ENCODE assay signal across 8 cellular contexts in the genomic region with DNA sequence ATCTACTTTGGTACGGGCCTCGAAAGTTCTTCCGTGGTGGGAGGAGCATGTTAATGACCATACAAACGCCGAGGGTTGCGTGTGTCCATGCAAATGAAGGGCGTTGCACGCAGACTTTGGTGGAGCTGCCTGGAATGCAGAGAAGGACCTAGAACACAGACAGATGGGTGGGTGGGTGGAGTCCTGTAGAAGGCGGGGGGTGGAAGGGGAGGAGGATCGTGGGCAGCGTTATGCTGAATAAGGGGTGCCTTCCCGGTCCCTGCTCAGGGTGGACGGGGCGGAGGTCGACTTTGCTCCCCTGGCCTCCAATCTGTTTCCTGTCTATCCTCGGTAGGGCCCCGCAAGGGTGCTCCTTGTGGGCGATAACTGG. TPM values are rescaled to one million over a fixed set of nuclear protein-coding genes. Genes with fewer than 3 reads are reported as not detected.
DNase-seq lines count a peak whose midpoint lies in the region; ATAC-seq and TF ChIP-seq lines count a peak whose summit lies in the region.

No MANE protein-coding gene starts in this region.

- BruUV-seq in IMR-90 (replicated peaks; lab: Mats Ljungman, UMichigan), result no TSS peak

- no peak overlapping the region for H3K4ac ChIP-seq in IMR-90 (ENCODE audit: low read depth, low read length)

- TF ChIP-seq POLR2A in IMR-90 (IDR thresholded peaks at IDR 0.05; ENCODE audit: low read depth, low read length), result no peak

- no peak overlapping the region for H3K23ac ChIP-seq in IMR-90 (ENCODE audit: low read depth, low read length)

- no peak for TF ChIP-seq CTCF in IMR-90 (conservative IDR thresholded peaks at IDR 0.05; ENCODE audit: low read depth, low read length)

- WGBS in IMR-90 (ENCODE audit: extremely low coverage in 2 of 2, insufficient read length in 1 of 2), 2 experiments, result 22% methylated on average over 6 of the region's 18 CpGs; no CpG with 5 or more reads in 1 of the 2 experiments

- H2AK5ac ChIP-seq in IMR-90 (ENCODE audit: low read depth, low read length), result no peak overlapping the region

- in situ Hi-C loops in IMR-90 (cut with MboI; ENCODE audit: low sequenced_read_pairs), result no loop called here

- peaks cover 13% of the 10 kb centered on the region for H3K36me3 Mint-ChIP-seq in activated CD8-positive, alpha-beta T cell treated with anti-CD3 and anti-CD28 coated beads, Interleukin-2, amount 10 ng/mL, durations not matched to agents 7 days and 5 days (ENCODE audit: low read depth)

- CTCF ChIA-PET in IMR-90 (lab: Yijun Ruan, JAX), result no interaction called here
- CTCF ChIA-PET in activated CD8-positive, alpha-beta T cell treated with anti-CD3 and anti-CD28 coated beads, Interleukin-2, amount 10 ng/mL, durations not matched to agents 7 days and 5 days (lab: Charles Lee), result interaction anchor here (2.4 kb wide), 2 partner anchors 13 to 61 kb away, joined by 13 to 16 read pairs; partner anchors contain the start of gene PKMYT1

- H3K27ac ChIP-seq in IMR-90 (ENCODE audit: insufficient read depth, low read length) (no peak overlapping the region), mucosa of rectum (ENCODE audit: low read depth in 2 of 2, low read length in 2 of 2) (peak overlapping the region; percentile 59 to 68)

- H3K36me3 ChIP-seq in IMR-90 (ENCODE audit: control insufficient read depth, insufficient read depth, low read length) (peaks cover 2% of the 10 kb centered on the region; the same call in 1 of the 2 replicates), mucosa of rectum (ENCODE audit: control insufficient read depth in 2 of 2, insufficient read depth in 2 of 2, low read length in 2 of 2) (no peaks in the 10 kb centered on the region)

- H3K9me1 ChIP-seq in IMR-90 (ENCODE audit: insufficient read depth, low read length), result peaks cover 17% of the 10 kb centered on the region

- POLR2A ChIA-PET in IMR-90 (lab: Charles Lee; ENCODE audit: unreplicated experiment), result no interaction called here
- POLR2A ChIA-PET in activated CD8-positive, alpha-beta T cell treated with anti-CD3 and anti-CD28 coated beads, Interleukin-2, amount 10 ng/mL, durations not matched to agents 7 days and 5 days (lab: Charles Lee), result interaction anchor here (2.0 kb wide), 1 partner anchor 12 kb away, joined by 16 read pairs; the partner anchor contains the start of gene PKMYT1

- H3K27me3 ChIP-seq in IMR-90 (ENCODE audit: control insufficient read depth, insufficient read depth, low read length) (peaks cover 36% of the 10 kb centered on the region), mucosa of rectum (ENCODE audit: control insufficient read depth in 2 of 2, insufficient read depth in 2 of 2, low read length in 2 of 2) (peaks cover 18 to 30% of the 10 kb centered on the region in 2 donors)

- no peak overlapping the region for H4K5ac ChIP-seq in IMR-90 (ENCODE audit: low read depth, low read length)

- peak; percentile 45 for DNase-seq in CD1c-positive myeloid dendritic cell (ENCODE audit: extremely low spot score)
- DNase-seq in IMR-90, result no peak
- no peak for DNase-seq in activated CD8-positive, alpha-beta T cell treated with anti-CD3 and anti-CD28 coated beads, Interleukin-2, amount 10 ng/mL, durations not matched to agents 7 days and 5 days
- no peak for DNase-seq in NCI-H748 (lab: John Stamatoyannopoulos, UW; ENCODE audit: unreplicated experiment)
- DNase-seq in 8988T, result no peak

- peaks cover 5 to 23% of the 10 kb centered on the region in 2 experiments; a peak in 3 of 4 replicates for H3K79me1 ChIP-seq in IMR-90 (ENCODE audit: low read depth in 1 of 2, low read length in 2 of 2)

- H2BK15ac ChIP-seq in IMR-90 (ENCODE audit: low read depth, low read length), result no peak overlapping the region

- no peak overlapping the region for H2AK9ac ChIP-seq in IMR-90 (replicated peaks; ENCODE audit: low read depth, low read length, poor library complexity)

- intact Hi-C loops in IMR-90 (cut with micrococcal nuclease), result no loop called here

- H4K91ac ChIP-seq in IMR-90 (ENCODE audit: insufficient read depth, low read depth, low read length), result no peak overlapping the region

- H2BK20ac ChIP-seq in IMR-90 (ENCODE audit: low read depth, low read length), result no peak overlapping the region

- no peak for ATAC-seq in IMR-90 (ENCODE audit: low read depth)
- no peak for ATAC-seq in activated CD8-positive, alpha-beta T cell treated with anti-CD3 and anti-CD28 coated beads, Interleukin-2, amount 10 ng/mL, durations not matched to agents 7 days and 5 days
- ATAC-seq in HG03159 (IDR thresholded peaks at IDR 0.05; ENCODE audit: unreplicated experiment), result no peak
- ATAC-seq in HG02588 (IDR thresholded peaks at IDR 0.05; ENCODE audit: unreplicated experiment), result no peak

- TF ChIP-seq RAD21 in IMR-90 (IDR thresholded peaks at IDR 0.05; ENCODE audit: low read length), result no peak

- no peak overlapping the region for H3K4me3 ChIP-seq in IMR-90 (ENCODE audit: insufficient read depth, low read depth, low read length)
- peak overlapping the region; percentile 69 to 78 for H3K4me3 ChIP-seq in mucosa of rectum (ENCODE audit: low read length in 2 of 2)

- no peak overlapping the region for H3K9ac ChIP-seq in IMR-90 (ENCODE audit: low read depth, low read length)
- peak overlapping the region; percentile 32 to 75 for H3K9ac ChIP-seq in mucosa of rectum (ENCODE audit: low read depth in 1 of 2, low read length in 2 of 2)

- no peak overlapping the region for H2BK120ac ChIP-seq in IMR-90 (ENCODE audit: low read depth, low read length)

- H2AFZ ChIP-seq in IMR-90 (replicated peaks; ENCODE audit: low read length, poor library complexity), result peak overlapping the region; percentile 97

- peak overlapping the region; percentile 72 for H3K27ac Mint-ChIP-seq in activated CD8-positive, alpha-beta T cell treated with anti-CD3 and anti-CD28 coated beads, Interleukin-2, amount 10 ng/mL, durations not matched to agents 7 days and 5 days

- no peak overlapping the region for H3K14ac ChIP-seq in IMR-90 (replicated peaks; ENCODE audit: low read depth, low read length)

- no peak overlapping the region for H4K8ac ChIP-seq in IMR-90 (ENCODE audit: low read depth in 2 of 2, low read length in 2 of 2)

- H3K9me3 ChIP-seq in IMR-90 (ENCODE audit: control insufficient read depth, insufficient read depth, low read length) (no peaks in the 10 kb centered on the region; the same call in 1 of the 2 replicates), mucosa of rectum (ENCODE audit: control insufficient read depth in 2 of 2, low read length in 2 of 2) (no peaks in the 10 kb centered on the region)

- peak overlapping the region; percentile 75 for H3K4me3 Mint-ChIP-seq in activated CD8-positive, alpha-beta T cell treated with anti-CD3 and anti-CD28 coated beads, Interleukin-2, amount 10 ng/mL, durations not matched to agents 7 days and 5 days

- H3K4me1 Mint-ChIP-seq in activated CD8-positive, alpha-beta T cell treated with anti-CD3 and anti-CD28 coated beads, Interleukin-2, amount 10 ng/mL, durations not matched to agents 7 days and 5 days (ENCODE audit: low read depth), result peaks cover 50% of the 10 kb centered on the region

- dilution Hi-C loops in IMR-90 (cut with HindIII; ENCODE audit: low sequenced_read_pairs, unreplicated experiment), result no loop called here

- H3K9me3 Mint-ChIP-seq in activated CD8-positive, alpha-beta T cell treated with anti-CD3 and anti-CD28 coated beads, Interleukin-2, amount 10 ng/mL, durations not matched to agents 7 days and 5 days (ENCODE audit: insufficient read depth), result no peaks in the 10 kb centered on the region

- H3K4me1 ChIP-seq in IMR-90 (ENCODE audit: control insufficient read depth, insufficient read depth, low read length), result peaks cover 7% of the 10 kb centered on the region; the same call in 1 of the 2 replicates
- H3K4me1 ChIP-seq in mucosa of rectum (ENCODE audit: control insufficient read depth in 2 of 2, insufficient read depth in 2 of 2, low read length in 2 of 2), result peaks cover 23 to 37% of the 10 kb centered on the region in 2 donors

- H2BK5ac ChIP-seq in IMR-90 (ENCODE audit: low read depth, low read length, poor library complexity, severe bottlenecking), result no peak overlapping the region

- H3K27me3 Mint-ChIP-seq in activated CD8-positive, alpha-beta T cell treated with anti-CD3 and anti-CD28 coated beads, Interleukin-2, amount 10 ng/mL, durations not matched to agents 7 days and 5 days (ENCODE audit: low read depth), result peaks cover 23% of the 10 kb centered on the region

- peak overlapping the region; percentile 89 for H3K4me2 ChIP-seq in IMR-90 (ENCODE audit: low read depth, low read length)

- H4K20me1 ChIP-seq in IMR-90 (ENCODE audit: insufficient read depth, low read length), result peaks cover 31% of the 10 kb centered on the region

- H3K56ac ChIP-seq in IMR-90 (ENCODE audit: extremely low read depth, insufficient read depth, low read length), result no peak overlapping the region

- H3K18ac ChIP-seq in IMR-90 (ENCODE audit: low read depth, low read length), result no peak overlapping the region

RNA-seq across cellular contexts. Expression of gene PAQR4, which starts 0.8 kb away (rescaled TPM):
- 2.2 TPM in 2 replicates for total RNA-seq in IMR-90 (2012; rRNA removed)
- polyA plus RNA-seq in IMR-90 (2012; rRNA removed), result 10.0 and 10.1 TPM in 2 replicates
- polyA plus RNA-seq in IMR-90 (2012; cell fraction: cytosol; rRNA removed), result 8.9 and 10.0 TPM in 2 replicates
- 7.4 and 19.4 TPM in 2 replicates for polyA plus RNA-seq in IMR-90 (2012; cell fraction: nucleus; rRNA removed; ENCODE audit: low replicate concordance)
- total RNA-seq in activated CD8-positive, alpha-beta T cell treated with anti-CD3 and anti-CD28 coated beads, Interleukin-2, amount 10 ng/mL, durations not matched to agents 7 days and 5 days, result 10 to 100 TPM; 53.6 to 57.7 TPM

RNA-seq across cellular contexts. Expression of gene KREMEN2, which starts 4.3 kb away (rescaled TPM):
- not detected in 2 replicates for total RNA-seq in IMR-90 (2012; rRNA removed)
- 0.03 and 0.11 TPM in 2 replicates for polyA plus RNA-seq in IMR-90 (2012; rRNA removed)
- 0.09 and 0.18 TPM in 2 replicates for polyA plus RNA-seq in IMR-90 (2012; cell fraction: cytosol; rRNA removed)
- 0.03 and 0.30 TPM in 2 replicates for polyA plus RNA-seq in IMR-90 (2012; cell fraction: nucleus; rRNA removed; ENCODE audit: low replicate concordance)
- total RNA-seq in activated CD8-positive, alpha-beta T cell treated with anti-CD3 and anti-CD28 coated beads, Interleukin-2, amount 10 ng/mL, durations not matched to agents 7 days and 5 days, result under 1 TPM in 1 of 2 experiments, not detected in 1; 0.18 TPM

RNA-seq across cellular contexts. Expression of gene PKMYT1, which starts 11.9 kb away (rescaled TPM):
- total RNA-seq in IMR-90 (2012; rRNA removed), result 1.8 and 2.8 TPM in 2 replicates
- polyA plus RNA-seq in IMR-90 (2012; rRNA removed), result 14.9 and 18.7 TPM in 2 replicates
- polyA plus RNA-seq in IMR-90 (2012; cell fraction: cytosol; rRNA removed), result 17.0 and 20.3 TPM in 2 replicates
- 21.6 and 96.5 TPM in 2 replicates for polyA plus RNA-seq in IMR-90 (2012; cell fraction: nucleus; rRNA removed; ENCODE audit: low replicate concordance)
- 100 to 1,000 TPM; 144 to 160 TPM for total RNA-seq in activated CD8-positive, alpha-beta T cell treated with anti-CD3 and anti-CD28 coated beads, Interleukin-2, amount 10 ng/mL, durations not matched to agents 7 days and 5 days

RNA-seq across cellular contexts. Expression of gene CLDN9, which starts 44.4 kb away (rescaled TPM):
- not detected in 2 replicates for total RNA-seq in IMR-90 (2012; rRNA removed)
- 0.05 TPM in 1 of 2 replicates, not detected in the other for polyA plus RNA-seq in IMR-90 (2012; rRNA removed)
- polyA plus RNA-seq in IMR-90 (2012; cell fraction: cytosol; rRNA removed), result 0.03 TPM in 1 of 2 replicates, not detected in the other
- polyA plus RNA-seq in IMR-90 (2012; cell fraction: nucleus; rRNA removed; ENCODE audit: low replicate concordance), result 0.15 and 0.82 TPM in 2 replicates
- under 1 TPM in 1 of 2 experiments, not detected in 1; 0.16 TPM for total RNA-seq in activated CD8-positive, alpha-beta T cell treated with anti-CD3 and anti-CD28 coated beads, Interleukin-2, amount 10 ng/mL, durations not matched to agents 7 days and 5 days

RNA-seq across cellular contexts. Expression of gene CLDN6, which starts 49.6 kb away (rescaled TPM):
- total RNA-seq in IMR-90 (2012; rRNA removed), result not detected in 2 replicates
- 0.07 and 0.14 TPM in 2 replicates for polyA plus RNA-seq in IMR-90 (2012; rRNA removed)
- 0.16 TPM in 2 replicates for polyA plus RNA-seq in IMR-90 (2012; cell fraction: cytosol; rRNA removed)
- 0.31 and 0.32 TPM in 2 replicates for polyA plus RNA-seq in IMR-90 (2012; cell fraction: nucleus; rRNA removed; ENCODE audit: low replicate concordance)
- total RNA-seq in activated CD8-positive, alpha-beta T cell treated with anti-CD3 and anti-CD28 coated beads, Interleukin-2, amount 10 ng/mL, durations not matched to agents 7 days and 5 days, result not detected

Comparison
In these comparisons a context has a peak if more than half of its experiments do, and no peak if none do; other contexts are left out.
1. RNA of gene PAQR4, which starts 0.8 kb away (total RNA-seq): 53.6 to 57.7 TPM in activated CD8-positive, alpha-beta T cell treated with anti-CD3 and anti-CD28 coated beads, Interleukin-2, amount 10 ng/mL, durations not matched to agents 7 days and 5 days; 2.2 TPM in IMR-90; every median in the first group is over 10 times any median in the second.
2. RNA of gene PKMYT1, which starts 11.9 kb away (total RNA-seq): 144 to 160 TPM in activated CD8-positive, alpha-beta T cell treated with anti-CD3 and anti-CD28 coated beads, Interleukin-2, amount 10 ng/mL, durations not matched to agents 7 days and 5 days; 1.8 to 2.8 TPM in IMR-90; every median in the first group is over 10 times any median in the second.